In the genomic region with DNA sequence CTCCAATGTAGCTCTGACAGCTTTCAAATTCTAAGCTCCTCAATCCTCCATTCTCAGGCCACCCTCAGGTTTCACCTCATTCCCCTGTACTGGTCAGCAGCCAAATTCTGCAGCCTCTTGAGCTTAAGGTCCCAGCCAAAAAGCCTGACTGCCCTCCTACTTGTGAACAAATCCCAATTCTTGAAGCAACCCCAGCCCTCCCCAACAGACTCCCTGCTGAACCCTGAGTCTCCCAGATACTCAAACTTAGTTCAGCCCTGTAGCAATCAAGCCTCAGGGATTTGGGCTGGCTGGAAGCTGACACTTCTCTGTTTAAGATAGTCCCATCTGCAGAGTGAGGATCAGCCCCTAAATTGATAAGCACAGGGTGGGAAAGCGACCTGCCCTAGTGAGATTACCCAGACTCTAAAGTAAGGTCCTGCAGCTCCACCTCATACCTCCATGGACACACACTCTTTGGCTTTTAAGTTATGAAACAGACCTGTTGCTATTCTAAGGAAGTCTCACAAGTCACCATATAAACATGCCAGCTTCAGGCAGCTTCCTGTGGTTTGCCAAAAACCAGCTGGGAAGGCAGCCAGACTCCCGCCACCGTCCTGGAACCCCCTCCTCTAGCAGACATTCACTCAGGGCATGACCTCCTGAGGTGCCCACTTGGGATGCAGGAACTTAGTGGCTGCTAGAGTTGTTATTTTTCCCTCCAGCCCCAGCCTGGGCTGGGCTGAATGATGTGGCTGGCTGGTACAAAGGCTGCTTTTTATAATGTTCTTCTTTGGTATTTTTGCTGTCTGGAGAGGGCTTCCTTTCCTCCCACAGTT, we compare ENCODE assay signal across 8 cellular contexts.
DNase-seq lines count a peak whose midpoint lies in the region; ATAC-seq and TF ChIP-seq lines count a peak whose summit lies in the region.

No MANE protein-coding gene starts in this region.

- peaks cover 19% of the 10 kb centered on the region for H3K4me1 Mint-ChIP-seq in activated naive CD8-positive, alpha-beta T cell (ENCODE audit: low read depth)
- H3K4me1 Mint-ChIP-seq in activated naive CD8-positive, alpha-beta T cell treated with anti-CD3 and anti-CD28 coated beads, Interleukin-2, amount 50 U/mL, for 24 hours: peaks cover 20% of the 10 kb centered on the region

- no peaks in the 10 kb centered on the region for H3K36me3 ChIP-seq in OCI-LY3 (replicated peaks; ENCODE audit: low read depth, low read length)

- no peak overlapping the region for H3K9ac ChIP-seq in OCI-LY3 (ENCODE audit: low read length)

- H3K27me3 ChIP-seq in OCI-LY3 (ENCODE audit: low read depth, low read length): no peaks in the 10 kb centered on the region

- peak overlapping the region; percentile 6 for H3K4me3 Mint-ChIP-seq in activated naive CD8-positive, alpha-beta T cell
- no peak overlapping the region for H3K4me3 Mint-ChIP-seq in activated naive CD8-positive, alpha-beta T cell treated with anti-CD3 and anti-CD28 coated beads, Interleukin-2, amount 50 U/mL, for 24 hours

- H3K4me3 ChIP-seq in OCI-LY3 (ENCODE audit: low read length): no peak overlapping the region

- H3K27me3 Mint-ChIP-seq in activated naive CD8-positive, alpha-beta T cell: peaks cover 2% of the 10 kb centered on the region
- peaks cover 2% of the 10 kb centered on the region for H3K27me3 Mint-ChIP-seq in activated naive CD8-positive, alpha-beta T cell treated with anti-CD3 and anti-CD28 coated beads, Interleukin-2, amount 50 U/mL, for 24 hours

- H3K4me1 ChIP-seq in OCI-LY3 (ENCODE audit: low read length): peaks cover 35% of the 10 kb centered on the region

- no peak for TF ChIP-seq CTCF in OCI-LY3 (IDR thresholded peaks at IDR 0.05; ENCODE audit: low read depth, low read length)

- H3K27ac Mint-ChIP-seq in activated naive CD8-positive, alpha-beta T cell: no peak overlapping the region
- no peak overlapping the region for H3K27ac Mint-ChIP-seq in activated naive CD8-positive, alpha-beta T cell treated with anti-CD3 and anti-CD28 coated beads, Interleukin-2, amount 50 U/mL, for 24 hours

- H3K79me2 ChIP-seq in OCI-LY3 (ENCODE audit: low read length): no peaks in the 10 kb centered on the region

- H3K27ac ChIP-seq in OCI-LY3 (ENCODE audit: low read length): no peak overlapping the region

- H3K4me2 ChIP-seq in OCI-LY3 (ENCODE audit: low read length): no peak overlapping the region

- DNase-seq in activated naive CD8-positive, alpha-beta T cell treated with anti-CD3 and anti-CD28 coated beads, Interleukin-2, amount 50 U/mL, for 24 hours: no peak
- DNase-seq in dermis blood vessel endothelial cell (peak; percentile 45), myocyte (ENCODE audit: low read depth) (peak; percentile 82), HuH-7 (ENCODE audit: low spot score) (no peak), NCI-H187 (lab: John Stamatoyannopoulos, UW) (no peak)

- peak overlapping the region; percentile 43; the same call in 1 of the 2 replicates for H2AFZ ChIP-seq in OCI-LY3 (ENCODE audit: low read depth, low read length)

- H3K36me3 Mint-ChIP-seq in activated naive CD8-positive, alpha-beta T cell: peaks cover 3% of the 10 kb centered on the region
- no peaks in the 10 kb centered on the region for H3K36me3 Mint-ChIP-seq in activated naive CD8-positive, alpha-beta T cell treated with anti-CD3 and anti-CD28 coated beads, Interleukin-2, amount 50 U/mL, for 24 hours (ENCODE audit: low read depth)

- ATAC-seq in activated naive CD8-positive, alpha-beta T cell treated with anti-CD3 and anti-CD28 coated beads, Interleukin-2, amount 50 U/mL, for 24 hours: no peak
- no peak for ATAC-seq in HG03460 (IDR thresholded peaks at IDR 0.05; ENCODE audit: unreplicated experiment)

- H4K20me1 ChIP-seq in OCI-LY3 (ENCODE audit: insufficient read depth, low read length): no peaks in the 10 kb centered on the region

- H3K9me3 Mint-ChIP-seq in activated naive CD8-positive, alpha-beta T cell (ENCODE audit: low read depth): no peaks in the 10 kb centered on the region
- H3K9me3 Mint-ChIP-seq in activated naive CD8-positive, alpha-beta T cell treated with anti-CD3 and anti-CD28 coated beads, Interleukin-2, amount 50 U/mL, for 24 hours: no peaks in the 10 kb centered on the region

- no peaks in the 10 kb centered on the region for H3K9me3 ChIP-seq in OCI-LY3 (ENCODE audit: insufficient read depth, low read length)

Comparison
In these comparisons a context has a peak if more than half of its experiments do, and no peak if none do; other contexts are left out.
1. DNase-seq: peak in dermis blood vessel endothelial cell (single experiment) and myocyte (single experiment); none in activated naive CD8-positive, alpha-beta T cell treated with anti-CD3 and anti-CD28 coated beads, Interleukin-2, amount 50 U/mL, for 24 hours (single experiment), HuH-7 (single experiment) and NCI-H187 (0 of 2).